ENCODE assay signal across 19 cellular contexts in the genomic region with DNA sequence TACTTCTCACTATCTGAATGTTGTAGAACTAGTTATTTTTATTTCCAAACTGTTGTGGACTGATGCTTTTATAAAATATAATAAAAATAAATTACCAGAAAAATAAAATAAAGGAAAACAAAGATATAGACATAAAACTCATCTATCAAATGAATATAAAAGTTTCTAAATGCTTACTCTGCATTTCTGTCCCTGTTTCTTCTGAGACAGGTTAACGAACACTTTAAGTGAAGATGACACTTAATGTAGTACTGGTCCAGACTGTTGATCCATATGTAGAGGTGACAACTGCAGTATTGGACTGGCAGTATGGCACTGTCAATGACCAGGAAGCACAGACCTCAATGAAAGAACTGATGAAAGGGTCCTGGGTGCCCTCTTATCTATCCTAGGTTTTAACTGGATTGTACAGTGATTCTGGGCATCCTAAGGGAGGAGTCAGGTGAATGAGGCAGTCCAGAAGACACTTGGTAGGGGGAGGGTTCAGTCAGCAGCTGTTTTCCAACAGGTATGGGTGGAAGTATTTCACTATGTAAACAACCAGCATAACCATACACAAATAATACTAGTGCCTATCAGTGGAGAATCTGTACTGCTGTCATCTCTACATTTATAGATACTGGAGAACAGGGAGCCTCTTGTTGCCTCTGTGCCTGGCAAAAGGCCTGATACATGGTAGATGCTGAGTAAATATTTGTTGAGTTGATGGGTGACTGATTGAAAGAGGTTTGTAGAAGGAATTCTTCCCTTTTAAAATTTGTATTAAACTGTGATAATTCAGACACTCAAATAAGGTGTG.
A peak's percentile ranks its signal among the peaks of the same experiment; 100 is the strongest.
DNase-seq lines count a peak whose midpoint lies in the region; ATAC-seq and TF ChIP-seq lines count a peak whose summit lies in the region.
"Had no signal": no experiment of that assay in that cellular context is flagged by ENCODE, and none has a peak within 500 bp of the region (broad histone marks: within the 10 kb centered on the region; RNA-seq: fewer than 3 reads in every experiment).

No MANE protein-coding gene starts in this region.

- H3K9me3 ChIP-seq in left ventricle myocardium inferior (replicated peaks), result no peaks in the 10 kb centered on the region

- H3K4me3 ChIP-seq in left ventricle myocardium inferior, result no peak overlapping the region
- H3K4me3 ChIP-seq: GM23338 had no signal

- ATAC-seq in left colon (peak; percentile 52), HG03571 (IDR thresholded peaks at IDR 0.05; ENCODE audit: unreplicated experiment) (no peak)
- ATAC-seq: GM23338, HCT116, T-cell had no signal

- no peak overlapping the region for H3K27ac ChIP-seq in left ventricle myocardium inferior (replicated peaks)

- intact Hi-C loops in left colon (cut with DNase I, micrococcal nuclease) (no loop called here), left ventricle myocardium inferior (cut with micrococcal nuclease) (no loop called here)

- H3K27me3 ChIP-seq in left ventricle myocardium inferior (ENCODE audit: low read depth), result no peaks in the 10 kb centered on the region

- no peaks in the 10 kb centered on the region for H3K36me3 ChIP-seq in left ventricle myocardium inferior

- DNase-seq in DMS53 (lab: John Stamatoyannopoulos, UW), result peak; percentile 75
- peak; percentile 5 for DNase-seq in HuH-7.5 (ENCODE audit: low spot score)
- peak; percentile 48 for DNase-seq in NCI-H69 (lab: John Stamatoyannopoulos, UW)
- DNase-seq in left colon, result no peak
- no peak for DNase-seq in left ventricle myocardium inferior
- no peak for DNase-seq in medulla oblongata (ENCODE audit: extremely low spot score)
- DNase-seq: COR-L47, DMS 273 treated with DMSO at 0.1 percent for 48 hours, NCI-H1436, NCI-H1930, NCI-H2171 treated with DMSO at 0.1 percent for 48 hours, NCI-H524, RPMI8226, SIG-M5, T-cell, T1000 had no signal

- peaks cover 9% of the 10 kb centered on the region for H3K4me1 ChIP-seq in left ventricle myocardium inferior

- TF ChIP-seq CTCF in left ventricle myocardium inferior (IDR thresholded peaks at IDR 0.05; ENCODE audit: borderline replicate concordance), result no peak

Comparison
In these comparisons a context has a peak if more than half of its experiments do, and no peak if none do; other contexts are left out.
1. DNase-seq: peak in DMS53 (single experiment), HuH-7.5 (single experiment) and NCI-H69 (single experiment); none in left colon (0 of 2), left ventricle myocardium inferior (single experiment) and medulla oblongata (single experiment).